ENCODE assay signal across 26 cellular contexts in the genomic region with DNA sequence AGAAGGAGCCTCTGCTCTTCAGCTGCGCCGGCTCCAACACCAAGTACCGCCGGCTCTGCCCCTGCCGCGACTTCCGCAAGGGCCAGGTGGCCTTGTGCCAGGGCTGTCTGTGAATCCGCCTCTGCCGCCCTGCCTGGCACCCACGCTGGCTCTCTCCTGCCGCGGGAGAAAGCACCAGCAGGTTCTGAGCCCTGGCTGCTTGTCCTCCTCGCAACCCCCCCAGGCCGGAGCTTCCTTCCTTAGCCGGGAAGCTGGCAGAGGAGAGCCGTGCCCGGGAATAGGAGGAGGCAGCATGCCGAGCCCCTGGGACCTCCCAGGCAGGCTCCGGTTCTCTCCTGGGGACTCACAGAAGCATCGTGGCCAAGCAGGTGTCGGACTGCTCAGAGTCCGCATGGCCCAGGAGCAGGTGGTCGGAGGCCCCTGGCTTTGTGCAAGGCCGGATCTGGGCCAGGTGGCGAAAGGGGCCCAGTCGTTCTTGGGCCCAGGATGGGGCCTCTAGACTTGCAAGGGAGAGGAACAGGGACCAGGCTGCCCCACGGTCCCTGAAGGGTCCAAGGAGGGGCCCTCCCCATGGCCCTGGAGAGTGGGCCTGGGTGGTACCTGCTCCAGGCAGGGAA.
DNase-seq lines count a peak whose midpoint lies in the region; ATAC-seq and TF ChIP-seq lines count a peak whose summit lies in the region.
"Had no signal": no experiment of that assay in that cellular context is flagged by ENCODE, and none has a peak within 500 bp of the region (broad histone marks: within the 10 kb centered on the region; RNA-seq: fewer than 3 reads in every experiment).

No MANE protein-coding gene starts in this region.

- H3K27ac Mint-ChIP-seq in activated T-cell treated with anti-CD3 and anti-CD28 coated beads, Interleukin-2, amount 50 U/mL, for 24 hours: no peak overlapping the region
- H3K27ac Mint-ChIP-seq: activated CD4-positive, alpha-beta T cell treated with anti-CD3 and anti-CD28 coated beads, Interleukin-2, amount 10 ng/mL, durations not matched to agents 24 days and 14 days; B cell; immature natural killer cell; T-helper 2 cell treated with Interferon-gamma antibody and Interleukin-4, amounts not matched to agents 5 μg/mL and 100 μg/mL, for 36 hours had no signal

- H3K27ac ChIP-seq in upper lobe of right lung: no peak overlapping the region
- H3K27ac ChIP-seq: neutrophil, testis, VCaP had no signal

- H3K4me1 ChIP-seq in upper lobe of right lung: no peaks in the 10 kb centered on the region
- H3K4me1 ChIP-seq: testis had no signal

- intact Hi-C loops in upper lobe of right lung (cut with DNase I): loop anchor here (10.0 kb wide), 1 partner anchor 64 kb away; no protein-coding TSS in a partner anchor

- no peaks in the 10 kb centered on the region for H3K9me3 Mint-ChIP-seq in activated T-cell treated with anti-CD3 and anti-CD28 coated beads, Interleukin-2, amount 50 U/mL, for 24 hours
- H3K9me3 Mint-ChIP-seq: activated CD4-positive, alpha-beta T cell treated with anti-CD3 and anti-CD28 coated beads, Interleukin-2, amount 10 ng/mL, durations not matched to agents 24 days and 14 days; CD8-positive, alpha-beta memory T cell; immature natural killer cell; T-helper 2 cell treated with Interferon-gamma antibody and Interleukin-4, amounts not matched to agents 5 μg/mL and 100 μg/mL, for 36 hours had no signal

- DNase-seq in Ammon's horn (ENCODE audit: low spot score): peak; percentile 18
- DNase-seq in G401 (ENCODE audit: low spot score): peak; percentile 74
- DNase-seq in NCI-H2081 treated with DMSO at 0.1 percent for 48 hours (lab: John Stamatoyannopoulos, UW): peak; percentile 22
- DNase-seq in cerebellum (ENCODE audit: low spot score): peak; percentile 53
- DNase-seq in medulla oblongata (ENCODE audit: extremely low spot score): no peak
- no peak for DNase-seq in upper lobe of right lung
- no peak for DNase-seq in activated T-cell treated with anti-CD3 and anti-CD28 coated beads, Interleukin-2, amount 50 U/mL, for 24 hours
- DNase-seq: activated CD4-positive, alpha-beta T cell treated with anti-CD3 and anti-CD28 coated beads, Interleukin-2, amount 10 ng/mL, durations not matched to agents 24 days and 14 days; activated gamma-delta T cell treated with Interleukin-2 at 50 U/mL for 16 hours; activated T-cell treated with anti-CD3 and anti-CD28 coated beads, Interleukin-2, amount 50 U/mL, for 1 hour; central memory CD4-positive, alpha-beta T cell; DND-41; HCEC 1CT; immature natural killer cell; mesendoderm; NCI-H1436; stimulated activated CD4-positive, alpha-beta T cell treated with anti-CD3 and anti-CD28 coated beads, Interleukin-15, amount 100 ng/mL, for 24 hours; stimulated activated naive CD4-positive, alpha-beta T cell treated with Interleukin-2 at 50 U/mL for 16 hours; testis had no signal

- H3K27me3 Mint-ChIP-seq in activated T-cell treated with anti-CD3 and anti-CD28 coated beads, Interleukin-2, amount 50 U/mL, for 24 hours: no peaks in the 10 kb centered on the region
- H3K27me3 Mint-ChIP-seq: activated CD4-positive, alpha-beta T cell treated with anti-CD3 and anti-CD28 coated beads, Interleukin-2, amount 10 ng/mL, durations not matched to agents 24 days and 14 days had no signal

- H3K9me3 ChIP-seq in upper lobe of right lung: no peaks in the 10 kb centered on the region
- H3K9me3 ChIP-seq: neutrophil, testis had no signal

- no peaks in the 10 kb centered on the region for H3K27me3 ChIP-seq in upper lobe of right lung
- H3K27me3 ChIP-seq: testis had no signal

- in situ Hi-C loops in G401 (cut with HindIII; ENCODE audit: low sequenced_read_pairs): no loop called here

- no peaks in the 10 kb centered on the region for H3K36me3 Mint-ChIP-seq in activated T-cell treated with anti-CD3 and anti-CD28 coated beads, Interleukin-2, amount 50 U/mL, for 24 hours (ENCODE audit: low read depth)
- H3K36me3 Mint-ChIP-seq: CD8-positive, alpha-beta memory T cell; immature natural killer cell had no signal

- H3K36me3 ChIP-seq in upper lobe of right lung: no peaks in the 10 kb centered on the region
- H3K36me3 ChIP-seq: neutrophil had no signal

- no peak for TF ChIP-seq POLR2A in GM18505 (IDR thresholded peaks at IDR 0.05; ENCODE audit: borderline replicate concordance, extremely low read depth, insufficient read depth, insufficient read length)

- no peak overlapping the region for H3K4me3 ChIP-seq in upper lobe of right lung
- H3K4me3 ChIP-seq: K562, testis had no signal

- ATAC-seq in GM18505 (IDR thresholded peaks at IDR 0.05; ENCODE audit: unreplicated experiment) (no peak), upper lobe of right lung (no peak)
- ATAC-seq: K562 had no signal

- no peaks in the 10 kb centered on the region for H3K4me1 Mint-ChIP-seq in activated T-cell treated with anti-CD3 and anti-CD28 coated beads, Interleukin-2, amount 50 U/mL, for 24 hours (ENCODE audit: low read depth)
- H3K4me1 Mint-ChIP-seq: activated CD4-positive, alpha-beta T cell treated with anti-CD3 and anti-CD28 coated beads, Interleukin-2, amount 10 ng/mL, durations not matched to agents 24 days and 14 days; B cell; CD8-positive, alpha-beta memory T cell; immature natural killer cell had no signal

- no peak overlapping the region for H3K4me3 Mint-ChIP-seq in activated T-cell treated with anti-CD3 and anti-CD28 coated beads, Interleukin-2, amount 50 U/mL, for 24 hours
- H3K4me3 Mint-ChIP-seq: activated CD4-positive, alpha-beta T cell treated with anti-CD3 and anti-CD28 coated beads, Interleukin-2, amount 10 ng/mL, durations not matched to agents 24 days and 14 days; B cell; CD8-positive, alpha-beta memory T cell; immature natural killer cell; T-helper 2 cell treated with Interferon-gamma antibody and Interleukin-4, amounts not matched to agents 5 μg/mL and 100 μg/mL, for 36 hours had no signal

- TF ChIP-seq CTCF in upper lobe of right lung (IDR thresholded peaks at IDR 0.05): no peak

Comparison
In these comparisons a context has a peak if more than half of its experiments do, and no peak if none do; other contexts are left out.
1. DNase-seq: peak in Ammon's horn (single experiment), G401 (single experiment), NCI-H2081 treated with DMSO at 0.1 percent for 48 hours (single experiment) and cerebellum (single experiment); none in medulla oblongata (single experiment), upper lobe of right lung (single experiment) and activated T-cell treated with anti-CD3 and anti-CD28 coated beads, Interleukin-2, amount 50 U/mL, for 24 hours (single experiment).